In the genomic region with DNA sequence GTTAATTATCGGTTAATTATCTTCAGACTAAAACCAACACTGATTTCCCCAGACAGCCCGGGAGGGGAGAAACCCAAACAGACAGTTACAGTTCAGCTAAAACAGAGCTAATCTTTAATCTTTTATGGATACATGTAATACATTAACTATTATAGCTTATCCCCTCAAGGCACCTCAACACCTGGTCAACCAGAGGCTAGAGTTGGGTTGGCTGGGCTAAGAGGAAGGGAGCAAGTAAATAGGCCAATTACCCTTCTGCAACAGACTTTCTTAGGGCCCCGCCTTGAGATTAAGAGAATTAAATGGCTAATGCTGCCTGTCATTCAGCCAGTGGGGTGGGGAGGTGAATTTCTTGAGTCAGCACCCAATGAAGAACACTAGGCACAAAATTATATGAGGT, we compare ENCODE assay signal across 17 cellular contexts. TPM values are rescaled to one million over a fixed set of nuclear protein-coding genes. Genes with fewer than 3 reads are reported as not detected.
DNase-seq lines count a peak whose midpoint lies in the region; ATAC-seq and TF ChIP-seq lines count a peak whose summit lies in the region.
"Had no signal": no experiment of that assay in that cellular context is flagged by ENCODE, and none has a peak within 500 bp of the region (broad histone marks: within the 10 kb centered on the region; RNA-seq: fewer than 3 reads in every experiment).

No MANE protein-coding gene starts in this region.

- H3K27me3 Mint-ChIP-seq in Calu3 (ENCODE audit: unreplicated experiment) = no peaks in the 10 kb centered on the region
- H3K27me3 Mint-ChIP-seq: central memory CD8-positive, alpha-beta T cell had no signal

- H3K27me3 ChIP-seq in kidney epithelial cell (ENCODE audit: control insufficient read depth, insufficient read depth, low read length) = no peaks in the 10 kb centered on the region
- H3K27me3 ChIP-seq: BLaER1 had no signal

- intact Hi-C loops in Calu3 (cut with micrococcal nuclease; ENCODE audit: unreplicated experiment) = loop anchor here (5.0 kb wide), 1 partner anchor 75 kb away; no protein-coding TSS in a partner anchor

- no peaks in the 10 kb centered on the region for H3K36me3 Mint-ChIP-seq in Calu3 (ENCODE audit: insufficient read depth, unreplicated experiment)

- H3K27ac Mint-ChIP-seq in Calu3 (ENCODE audit: unreplicated experiment) = no peak overlapping the region

- H3K9me3 Mint-ChIP-seq in Calu3 (ENCODE audit: low read depth, unreplicated experiment) = no peaks in the 10 kb centered on the region
- H3K9me3 Mint-ChIP-seq: central memory CD8-positive, alpha-beta T cell had no signal

- CTCF ChIA-PET in Calu3 (lab: Charles Lee) = interaction anchor here (0.6 to 1.0 kb wide), 4 partner anchors 9 to 74 kb away, joined by 3 to 11 read pairs (median 5); no protein-coding TSS in a partner anchor

- H3K4me1 Mint-ChIP-seq in Calu3 (ENCODE audit: low read depth, unreplicated experiment) = peaks cover 22% of the 10 kb centered on the region
- H3K4me1 Mint-ChIP-seq: central memory CD8-positive, alpha-beta T cell had no signal

- TF ChIP-seq CTCF in Calu3 (IDR thresholded peaks at IDR 0.05; ENCODE audit: unreplicated experiment) = no peak
- TF ChIP-seq CTCF in kidney epithelial cell (IDR thresholded peaks at IDR 0.05; ENCODE audit: insufficient read depth, low read length, poor library complexity, severe bottlenecking) = no peak

- no peak overlapping the region for H3K4me3 Mint-ChIP-seq in Calu3 (ENCODE audit: low read depth, unreplicated experiment)
- H3K4me3 Mint-ChIP-seq: central memory CD8-positive, alpha-beta T cell had no signal

- peak; percentile 75 for DNase-seq in Calu3
- DNase-seq in NCI-H146 (lab: John Stamatoyannopoulos, UW) = peak; percentile 47
- DNase-seq in kidney epithelial cell (ENCODE audit: low read depth) = peak; percentile 88
- no peak for DNase-seq in central memory CD4-positive, alpha-beta T cell
- no peak for DNase-seq in stimulated activated CD4-positive, alpha-beta T cell treated with anti-CD3 and anti-CD28 coated beads, Interleukin-2, amount 100 ng/mL, for 48 hours
- no peak for DNase-seq in NCI-H510A treated with DMSO at 0.1 percent for 48 hours (lab: John Stamatoyannopoulos, UW)
- DNase-seq: activated CD8-positive, alpha-beta memory T cell treated with anti-CD3 and anti-CD28 coated beads for 24 hours; activated naive CD4-positive, alpha-beta T cell treated with anti-CD3 and anti-CD28 coated beads, Interleukin-2, amount 50 U/mL, for 16 hours; esophagus squamous epithelium; GOT3; KBM-7; NCI-H2171 treated with DMSO at 0.1 percent for 48 hours; retina had no signal

- no TSS peak for BruUV-seq in Calu3 (replicated peaks; lab: Mats Ljungman, UMichigan)

- ATAC-seq in GM21737 (IDR thresholded peaks at IDR 0.05; ENCODE audit: unreplicated experiment) = peak; percentile 58
- ATAC-seq in GM18867 (IDR thresholded peaks at IDR 0.05; ENCODE audit: unreplicated experiment) = no peak

- H3K36me3 ChIP-seq in kidney epithelial cell (ENCODE audit: control insufficient read depth, insufficient read depth, low read length) = no peaks in the 10 kb centered on the region
- H3K36me3 ChIP-seq: BLaER1, esophagus squamous epithelium had no signal

- H3K4me3 ChIP-seq in kidney epithelial cell (ENCODE audit: low read depth, low read length) = no peak overlapping the region
- H3K4me3 ChIP-seq: BLaER1, esophagus squamous epithelium had no signal

RNA-seq across cellular contexts. Expression of a gene that starts 6.6 kb away (rescaled TPM):
- 17.4 and 18.8 TPM in 2 replicates for total RNA-seq in Calu3 (2022)
- total RNA-seq in kidney epithelial cell = 19.4 and 27.1 TPM in 2 replicates

RNA-seq across cellular contexts. Expression of a gene that starts 47.3 kb away (rescaled TPM):
- 58.0 and 58.7 TPM in 2 replicates for total RNA-seq in Calu3 (2022)
- 31.3 and 31.8 TPM in 2 replicates for total RNA-seq in kidney epithelial cell

Comparison
In these comparisons a context has a peak if more than half of its experiments do, and no peak if none do; other contexts are left out.
1. DNase-seq: peak in Calu3 (single experiment), NCI-H146 (single experiment) and kidney epithelial cell (single experiment); none in central memory CD4-positive, alpha-beta T cell (single experiment), stimulated activated CD4-positive, alpha-beta T cell treated with anti-CD3 and anti-CD28 coated beads, Interleukin-2, amount 100 ng/mL, for 48 hours (0 of 2) and NCI-H510A treated with DMSO at 0.1 percent for 48 hours (single experiment).